Comparison of ENCODE assay signal across 25 cellular contexts in the genomic region with DNA sequence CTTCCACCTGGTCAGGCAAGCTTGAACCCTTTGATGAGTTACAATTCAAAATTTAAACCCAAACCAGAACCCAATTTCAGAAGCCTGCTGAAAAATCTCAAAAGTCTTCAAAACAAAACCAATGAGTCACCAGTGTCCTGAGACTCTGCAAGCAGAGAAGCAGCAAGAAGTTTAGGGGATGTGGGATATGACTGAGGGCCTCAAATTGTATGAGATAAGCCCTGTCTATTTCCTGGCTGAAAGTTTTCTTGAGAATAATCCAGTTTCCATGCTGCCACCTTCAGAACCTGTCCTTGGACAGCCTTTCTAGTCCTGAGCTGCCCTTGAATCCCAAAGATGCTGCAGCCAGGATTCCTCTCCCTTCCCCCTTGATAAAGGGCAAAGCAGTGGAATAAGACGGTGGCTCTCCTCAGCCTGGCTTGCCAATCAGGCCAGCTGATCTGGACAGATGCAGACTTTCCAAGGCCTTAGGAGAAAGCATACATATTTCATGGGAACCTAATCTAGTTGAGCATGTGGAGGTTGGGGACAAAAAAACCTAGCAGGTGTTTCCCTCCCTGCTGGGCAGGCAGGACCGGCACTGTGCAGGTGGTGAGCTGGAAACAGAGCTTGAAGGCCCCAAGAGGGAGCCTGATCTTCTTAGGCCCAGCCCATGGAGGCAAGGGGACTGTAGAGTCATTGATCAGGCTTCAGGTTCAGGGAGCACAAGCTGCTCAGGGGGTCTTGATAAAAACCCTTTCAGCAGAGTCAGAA.
A peak's percentile ranks its signal among the peaks of the same experiment; 100 is the strongest.
DNase-seq lines count a peak whose midpoint lies in the region; ATAC-seq and TF ChIP-seq lines count a peak whose summit lies in the region.
"Had no signal": no experiment of that assay in that cellular context is flagged by ENCODE, and none has a peak within 500 bp of the region (broad histone marks: within the 10 kb centered on the region; RNA-seq: fewer than 3 reads in every experiment).

No MANE protein-coding gene starts in this region.

- no peaks in the 10 kb centered on the region for H3K4me1 ChIP-seq in transverse colon
- H3K4me1 ChIP-seq: A549, left lung, SJSA1 had no signal

- H3K9me3 ChIP-seq in transverse colon = no peaks in the 10 kb centered on the region
- H3K9me3 ChIP-seq: A549, left lung, SJSA1, spleen had no signal

- H3K36me3 ChIP-seq in transverse colon = no peaks in the 10 kb centered on the region
- H3K36me3 ChIP-seq: left lung, SJSA1, spleen, WERI-Rb-1 had no signal

- in situ Hi-C loops in transverse colon (cut with MboI; ENCODE audit: low pct_ligation_motif_present in 1 of 4, low pct_unique_long_range_greater_than_20kb in 1 of 4, low sequenced_read_pairs in 3 of 4) = no loop called here

- no peak overlapping the region for H3K4me3 Mint-ChIP-seq in activated CD8-positive, alpha-beta T cell treated with anti-CD3 and anti-CD28 coated beads for 36 hours
- H3K4me3 Mint-ChIP-seq in activated CD8-positive, alpha-beta T cell treated with anti-CD3 and anti-CD28 coated beads, Interleukin-2, amount 10 ng/mL, durations not matched to agents 7 days and 5 days = no peak overlapping the region
- H3K4me3 Mint-ChIP-seq: H9; naive thymus-derived CD8-positive, alpha-beta T cell had no signal

- TF ChIP-seq CTCF in activated CD8-positive, alpha-beta T cell treated with anti-CD3 and anti-CD28 coated beads for 36 hours (IDR thresholded peaks at IDR 0.05) = no peak
- no peak for TF ChIP-seq CTCF in transverse colon (IDR thresholded peaks at IDR 0.05)

- no peak for TF ChIP-seq POLR2A in transverse colon (IDR thresholded peaks at IDR 0.05)

- H3K27me3 Mint-ChIP-seq in activated CD8-positive, alpha-beta T cell treated with anti-CD3 and anti-CD28 coated beads for 36 hours = peaks cover 8% of the 10 kb centered on the region
- peaks cover 16% of the 10 kb centered on the region for H3K27me3 Mint-ChIP-seq in activated CD8-positive, alpha-beta T cell treated with anti-CD3 and anti-CD28 coated beads, Interleukin-2, amount 10 ng/mL, durations not matched to agents 7 days and 5 days (ENCODE audit: low read depth)

- H3K27ac Mint-ChIP-seq in activated CD8-positive, alpha-beta T cell treated with anti-CD3 and anti-CD28 coated beads for 36 hours = no peak overlapping the region
- H3K27ac Mint-ChIP-seq in activated CD8-positive, alpha-beta T cell treated with anti-CD3 and anti-CD28 coated beads, Interleukin-2, amount 10 ng/mL, durations not matched to agents 7 days and 5 days = no peak overlapping the region
- H3K27ac Mint-ChIP-seq: H9; naive thymus-derived CD8-positive, alpha-beta T cell had no signal

- H3K36me3 Mint-ChIP-seq in activated CD8-positive, alpha-beta T cell treated with anti-CD3 and anti-CD28 coated beads for 36 hours (ENCODE audit: low read depth) = no peaks in the 10 kb centered on the region
- H3K36me3 Mint-ChIP-seq in activated CD8-positive, alpha-beta T cell treated with anti-CD3 and anti-CD28 coated beads, Interleukin-2, amount 10 ng/mL, durations not matched to agents 7 days and 5 days (ENCODE audit: low read depth) = no peaks in the 10 kb centered on the region
- H3K36me3 Mint-ChIP-seq: naive thymus-derived CD8-positive, alpha-beta T cell had no signal

- POLR2A ChIA-PET in activated CD8-positive, alpha-beta T cell treated with anti-CD3 and anti-CD28 coated beads for 36 hours (lab: Charles Lee) = no interaction called here
- POLR2A ChIA-PET in activated CD8-positive, alpha-beta T cell treated with anti-CD3 and anti-CD28 coated beads, Interleukin-2, amount 10 ng/mL, durations not matched to agents 7 days and 5 days (lab: Charles Lee) = no interaction called here

- WGBS in transverse colon (ENCODE audit: low coverage in 1 of 2), 2 donors = 50% methylated on average over 2 of the region's 2 CpGs; no CpG with 5 or more reads in 1 of the 2 donors

- no peak for DNase-seq in activated CD8-positive, alpha-beta T cell treated with anti-CD3 and anti-CD28 coated beads for 36 hours
- DNase-seq in activated CD8-positive, alpha-beta T cell treated with anti-CD3 and anti-CD28 coated beads, Interleukin-2, amount 10 ng/mL, durations not matched to agents 7 days and 5 days = no peak
- peak; percentile 49 for DNase-seq in NCI-H146 treated with DMSO at 0.1 percent for 48 hours (lab: John Stamatoyannopoulos, UW; ENCODE audit: unreplicated experiment)
- DNase-seq in fibroblast of peridontal ligament (ENCODE audit: extremely low read depth) = peak; percentile 32
- no peak for DNase-seq in transverse colon
- DNase-seq in stimulated activated CD4-positive, alpha-beta T cell treated with anti-CD3 and anti-CD28 coated beads, Interleukin-2, amount 100 ng/mL, for 48 hours = no peak
- DNase-seq: activated CD4-positive, alpha-beta T cell treated with anti-CD3 and anti-CD28 coated beads, Interleukin-2, amount 50 U/mL, for 4 hours; activated naive CD4-positive, alpha-beta T cell treated with anti-CD3 and anti-CD28 coated beads, Interleukin-2, amount 50 U/mL, for 16 hours; activated T-cell treated with anti-CD3 and anti-CD28 coated beads, Interleukin-2, amount 50 U/mL, for 1 hour; effector memory CD4-positive, alpha-beta T cell; EL; H9; hippocampal formation; KBM-7; left lung; naive thymus-derived CD8-positive, alpha-beta T cell; NCI-H2029 treated with DMSO at 0.1 percent for 48 hours; NCI-H510A treated with DMSO at 0.1 percent for 48 hours; spleen; WERI-Rb-1 had no signal

- peak; percentile 55 for ATAC-seq in activated CD8-positive, alpha-beta T cell treated with anti-CD3 and anti-CD28 coated beads for 36 hours
- no peak for ATAC-seq in activated CD8-positive, alpha-beta T cell treated with anti-CD3 and anti-CD28 coated beads, Interleukin-2, amount 10 ng/mL, durations not matched to agents 7 days and 5 days
- ATAC-seq in GM19395 (IDR thresholded peaks at IDR 0.05; ENCODE audit: unreplicated experiment) (peak; percentile 63), HG03196 (IDR thresholded peaks at IDR 0.05; ENCODE audit: unreplicated experiment) (no peak)
- ATAC-seq: A549; esophagus mucosa; left lung; naive thymus-derived CD8-positive, alpha-beta T cell had no signal

- H3K9me3 Mint-ChIP-seq in activated CD8-positive, alpha-beta T cell treated with anti-CD3 and anti-CD28 coated beads for 36 hours = no peaks in the 10 kb centered on the region
- no peaks in the 10 kb centered on the region for H3K9me3 Mint-ChIP-seq in activated CD8-positive, alpha-beta T cell treated with anti-CD3 and anti-CD28 coated beads, Interleukin-2, amount 10 ng/mL, durations not matched to agents 7 days and 5 days (ENCODE audit: insufficient read depth)
- H3K9me3 Mint-ChIP-seq: H9; naive thymus-derived CD8-positive, alpha-beta T cell had no signal

- H3K4me1 Mint-ChIP-seq in activated CD8-positive, alpha-beta T cell treated with anti-CD3 and anti-CD28 coated beads for 36 hours (ENCODE audit: low read depth) = peaks cover 3% of the 10 kb centered on the region
- H3K4me1 Mint-ChIP-seq in activated CD8-positive, alpha-beta T cell treated with anti-CD3 and anti-CD28 coated beads, Interleukin-2, amount 10 ng/mL, durations not matched to agents 7 days and 5 days (ENCODE audit: low read depth) = peaks cover 10% of the 10 kb centered on the region

- no peak for TF ChIP-seq EP300 in transverse colon (IDR thresholded peaks at IDR 0.05; ENCODE audit: low read depth)

- no peak overlapping the region for H3K4me3 ChIP-seq in transverse colon
- H3K4me3 ChIP-seq: A549, left lung, SJSA1, spleen had no signal

- H3K27ac ChIP-seq in transverse colon = no peak overlapping the region
- H3K27ac ChIP-seq: A549, left lung, SJSA1, spleen, WERI-Rb-1 had no signal

- CTCF ChIA-PET in activated CD8-positive, alpha-beta T cell treated with anti-CD3 and anti-CD28 coated beads for 36 hours (lab: Charles Lee) = no interaction called here
- CTCF ChIA-PET in activated CD8-positive, alpha-beta T cell treated with anti-CD3 and anti-CD28 coated beads, Interleukin-2, amount 10 ng/mL, durations not matched to agents 7 days and 5 days (lab: Charles Lee) = no interaction called here

- no peaks in the 10 kb centered on the region for H3K27me3 ChIP-seq in transverse colon
- H3K27me3 ChIP-seq: left lung, SJSA1 had no signal

- intact Hi-C loops in activated CD8-positive, alpha-beta T cell treated with anti-CD3 and anti-CD28 coated beads for 36 hours (cut with micrococcal nuclease) = no loop called here
- intact Hi-C loops in transverse colon (cut with DNase I; ENCODE audit: low total_unique reads) = no loop called here

Comparison
In these comparisons a context has a peak if more than half of its experiments do, and no peak if none do; other contexts are left out.
1. ATAC-seq: peak in activated CD8-positive, alpha-beta T cell treated with anti-CD3 and anti-CD28 coated beads for 36 hours (single experiment) and GM19395 (single experiment); none in activated CD8-positive, alpha-beta T cell treated with anti-CD3 and anti-CD28 coated beads, Interleukin-2, amount 10 ng/mL, durations not matched to agents 7 days and 5 days (single experiment) and HG03196 (single experiment).
2. DNase-seq: peak in NCI-H146 treated with DMSO at 0.1 percent for 48 hours (single experiment) and fibroblast of peridontal ligament (single experiment); none in activated CD8-positive, alpha-beta T cell treated with anti-CD3 and anti-CD28 coated beads for 36 hours (single experiment), activated CD8-positive, alpha-beta T cell treated with anti-CD3 and anti-CD28 coated beads, Interleukin-2, amount 10 ng/mL, durations not matched to agents 7 days and 5 days (single experiment), transverse colon (single experiment) and stimulated activated CD4-positive, alpha-beta T cell treated with anti-CD3 and anti-CD28 coated beads, Interleukin-2, amount 100 ng/mL, for 48 hours (0 of 2).